Comparison of ENCODE assay signal across 8 cellular contexts in the genomic region with DNA sequence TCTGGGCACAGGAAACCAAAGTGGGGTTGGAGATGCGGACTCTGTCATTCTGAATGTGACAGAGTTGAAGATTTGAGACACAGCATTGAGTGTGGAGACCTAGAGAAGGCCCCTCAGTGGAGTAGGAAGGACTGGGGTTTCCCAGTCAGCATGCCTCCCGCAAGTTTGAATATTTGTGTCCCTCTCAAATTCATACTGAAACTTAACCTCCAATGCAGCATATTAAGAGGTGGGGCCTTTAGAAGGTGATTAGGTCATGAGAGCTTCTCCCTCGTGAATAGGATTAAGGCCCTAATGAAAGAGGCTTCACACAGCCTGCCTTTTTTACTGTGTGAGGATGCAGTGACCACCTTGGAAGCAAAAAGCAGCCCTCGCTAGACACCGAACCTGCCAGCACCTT. TPM values are rescaled to one million over a fixed set of nuclear protein-coding genes. Genes with fewer than 3 reads are reported as not detected.
DNase-seq lines count a peak whose midpoint lies in the region; ATAC-seq lines count a peak whose summit lies in the region.
"Had no signal": no experiment of that assay in that cellular context is flagged by ENCODE, and none has a peak within 500 bp of the region (broad histone marks: within the 10 kb centered on the region; RNA-seq: fewer than 3 reads in every experiment).

No MANE protein-coding gene starts in this region.

- no peaks in the 10 kb centered on the region for H3K27me3 Mint-ChIP-seq in T-helper 17 cell

- peaks cover 5% of the 10 kb centered on the region for H3K4me1 Mint-ChIP-seq in T-helper 17 cell

- H3K4me3 Mint-ChIP-seq in T-helper 17 cell = no peak overlapping the region

- H3K9me3 ChIP-seq in T-helper 17 cell (ENCODE audit: control insufficient read depth, low read length, poor library complexity, severe bottlenecking) = no peaks in the 10 kb centered on the region

- no peaks in the 10 kb centered on the region for H3K36me3 Mint-ChIP-seq in T-helper 17 cell (ENCODE audit: low read depth)

- ATAC-seq in GM18909 (IDR thresholded peaks at IDR 0.05; ENCODE audit: poor library complexity, unreplicated experiment) = peak; percentile 70
- ATAC-seq in GM21825 (IDR thresholded peaks at IDR 0.05; ENCODE audit: unreplicated experiment) = peak; percentile 63
- ATAC-seq in T-helper 17 cell = no peak

- no peak for DNase-seq in T-helper 17 cell
- no peak for DNase-seq in MV-4-11 (lab: John Stamatoyannopoulos, UW)
- DNase-seq in DMS79 treated with DMSO at 0.1 percent for 48 hours (lab: John Stamatoyannopoulos, UW) = no peak
- no peak for DNase-seq in effector CD8-positive, alpha-beta T cell (lab: John Stamatoyannopoulos, UW)
- DNase-seq: hippocampal formation; NK-92 treated with Interleukin-12 subunit alpha and Interleukin-12 subunit beta, amount 100 ng/mL, for 24 hours had no signal

- peak overlapping the region; percentile 9 for H3K27ac Mint-ChIP-seq in T-helper 17 cell

RNA-seq across cellular contexts. Expression of gene HDDC3, which starts 8.0 kb away (rescaled TPM):
- 10 to 100 TPM; 11.1 to 12.9 TPM for total RNA-seq in T-helper 17 cell

RNA-seq across cellular contexts. Expression of gene UNC45A, which starts 10.7 kb away (rescaled TPM):
- 10 to 100 TPM; 36.9 to 38.3 TPM for total RNA-seq in T-helper 17 cell

RNA-seq across cellular contexts. Expression of gene MAN2A2, which starts 21.3 kb away (rescaled TPM):
- total RNA-seq in T-helper 17 cell = 100 to 1,000 TPM; 159 to 186 TPM

RNA-seq across cellular contexts. Expression of gene RCCD1, which starts 30.3 kb away (rescaled TPM):
- total RNA-seq in T-helper 17 cell = 1 to 10 TPM; 3.7 to 5.3 TPM

RNA-seq across cellular contexts. Expression of gene FES, which starts 40.1 kb away (rescaled TPM):
- total RNA-seq in T-helper 17 cell = 10 to 100 TPM in 1 of 2 donors, 1 to 10 TPM in 1; 6.0 to 12.7 TPM
